10 cellular contexts compared by ENCODE assay signal in genomic region chr10:94706089-94706488, GRCh38. TPM values are rescaled to one million over a fixed set of nuclear protein-coding genes. Genes with fewer than 3 reads are reported as not detected.
"Had no signal": no experiment of that assay in that cellular context is flagged by ENCODE, and none has a peak within 500 bp of the region (broad histone marks: within the 10 kb centered on the region; RNA-seq: fewer than 3 reads in every experiment).

No MANE protein-coding gene starts in this region.

- H3K4me1 Mint-ChIP-seq: GM23338 had no signal

- H3K27ac Mint-ChIP-seq: GM23338, HFFc6 had no signal

- H3K36me3 ChIP-seq: HAP-1 had no signal

- H2AFZ ChIP-seq: GM23338 had no signal

- FAIRE-seq: HTR-8/SVneo, K562 had no signal

- H3K4me3 Mint-ChIP-seq: GM23338, HFFc6 had no signal

- H3K4me1 ChIP-seq: HAP-1 had no signal

- H3K4me3 ChIP-seq: GM23338, HAP-1, K562 had no signal

- H3K9me3 ChIP-seq: HAP-1 had no signal

- DNase-seq: H7, HFFc6, IMR-90, KG1 had no signal

- ATAC-seq: GM23338, K562 had no signal

- H3K4me2 ChIP-seq: GM23338 had no signal

RNA-seq across cellular contexts. Expression of gene CYP2C18, which starts 22.6 kb away (rescaled TPM):
- total RNA-seq: H7, HFFc6, IMR-90, K562 had no signal
- polyA plus RNA-seq: IMR-90, K562 had no signal

RNA-seq across cellular contexts. Expression of gene CYP2C19, which starts 56.4 kb away (rescaled TPM):
- total RNA-seq: H4, HFFc6, HT-29, IMR-90, K562 had no signal
- polyA plus RNA-seq: GM23338, IMR-90, K562 had no signal
